In genomic region chr17:17748604-17749003, GRCh38 we compare ENCODE assay signal across 13 cellular contexts.
DNase-seq lines count a peak whose midpoint lies in the region; ATAC-seq and TF ChIP-seq lines count a peak whose summit lies in the region.
"Had no signal": no experiment of that assay in that cellular context is flagged by ENCODE, and none has a peak within 500 bp of the region (broad histone marks: within the 10 kb centered on the region; RNA-seq: fewer than 3 reads in every experiment).

No MANE protein-coding gene starts in this region.

- H3K27me3 ChIP-seq in right cardiac atrium (ENCODE audit: control insufficient read depth, insufficient read depth) (no peaks in the 10 kb centered on the region), left ventricle myocardium inferior (ENCODE audit: low read depth) (no peaks in the 10 kb centered on the region), suprapubic skin (no peaks in the 10 kb centered on the region)
- H3K27me3 ChIP-seq: brain microvascular endothelial cell, SJCRH30 had no signal

- TF ChIP-seq EP300 in suprapubic skin (IDR thresholded peaks at IDR 0.05): no peak

- peaks cover 20% of the 10 kb centered on the region for H3K9me3 Mint-ChIP-seq in glutamatergic neuron (ENCODE audit: unreplicated experiment)
- H3K9me3 Mint-ChIP-seq: stimulated activated effector memory CD8-positive, alpha-beta T cell treated with anti-CD3 and anti-CD28 coated beads, Interleukin-12 subunit alpha, Interleukin-12 subunit beta, amount 100 ng/mL, for 72 hours had no signal

- H3K4me1 Mint-ChIP-seq in T-helper 17 cell (peaks cover 33% of the 10 kb centered on the region), glutamatergic neuron (ENCODE audit: low read depth, unreplicated experiment) (peaks cover 58% of the 10 kb centered on the region)

- DNase-seq in right cardiac atrium (no peak), left ventricle myocardium inferior (no peak), T-helper 17 cell (no peak), glutamatergic neuron (no peak), suprapubic skin (ENCODE audit: low spot score in 2 of 2) (no peak), SKM-1 treated with dmso at 0.1 percent for 144 hours (lab: John Stamatoyannopoulos, UW; ENCODE audit: unreplicated experiment) (no peak), midbrain (lab: John Stamatoyannopoulos, UW) (no peak)
- DNase-seq: activated gamma-delta T cell; brain microvascular endothelial cell; effector memory CD4-positive, alpha-beta T cell; SJCRH30 had no signal

- peak overlapping the region; percentile 72 for H3K27ac Mint-ChIP-seq in T-helper 17 cell
- H3K27ac Mint-ChIP-seq in glutamatergic neuron (ENCODE audit: unreplicated experiment): peak overlapping the region; percentile 96

- H3K4me1 ChIP-seq in right cardiac atrium (ENCODE audit: control insufficient read depth, insufficient read depth, low read length) (no peaks in the 10 kb centered on the region), left ventricle myocardium inferior (peaks cover 73% of the 10 kb centered on the region), suprapubic skin (peaks cover 66% of the 10 kb centered on the region)

- H3K9me3 ChIP-seq in right cardiac atrium (ENCODE audit: control insufficient read depth, low read length) (no peaks in the 10 kb centered on the region), left ventricle myocardium inferior (replicated peaks) (no peaks in the 10 kb centered on the region), T-helper 17 cell (ENCODE audit: control insufficient read depth, low read length, poor library complexity, severe bottlenecking) (no peaks in the 10 kb centered on the region), suprapubic skin (no peaks in the 10 kb centered on the region)
- H3K9me3 ChIP-seq: SJCRH30 had no signal

- intact Hi-C loops in right cardiac atrium (cut with DNase I): no loop called here
- intact Hi-C loops in left ventricle myocardium inferior (cut with micrococcal nuclease): no loop called here

- peak overlapping the region; percentile 76 for H3K4me3 Mint-ChIP-seq in T-helper 17 cell
- H3K4me3 Mint-ChIP-seq in glutamatergic neuron (ENCODE audit: unreplicated experiment): peak overlapping the region; percentile 81

- TF ChIP-seq CTCF in left ventricle myocardium inferior (IDR thresholded peaks at IDR 0.05; ENCODE audit: borderline replicate concordance) (no peak), glutamatergic neuron (IDR thresholded peaks at IDR 0.05; ENCODE audit: partially characterized antibody, unreplicated experiment) (no peak), suprapubic skin (IDR thresholded peaks at IDR 0.05) (no peak)

- no peaks in the 10 kb centered on the region for H3K36me3 ChIP-seq in left ventricle myocardium inferior
- no peaks in the 10 kb centered on the region for H3K36me3 ChIP-seq in suprapubic skin
- H3K36me3 ChIP-seq: brain microvascular endothelial cell, SJCRH30 had no signal

- H3K27ac ChIP-seq in right cardiac atrium (ENCODE audit: low read length): peak overlapping the region; percentile 10
- H3K27ac ChIP-seq in left ventricle myocardium inferior (replicated peaks): no peak overlapping the region
- H3K27ac ChIP-seq in suprapubic skin: peak overlapping the region; percentile 41
- H3K27ac ChIP-seq: brain microvascular endothelial cell, SJCRH30 had no signal

- ATAC-seq in right cardiac atrium (no peak), T-helper 17 cell (no peak), GM21576 (IDR thresholded peaks at IDR 0.05; ENCODE audit: unreplicated experiment) (no peak)
- ATAC-seq: stimulated activated effector memory CD8-positive, alpha-beta T cell treated with anti-CD3 and anti-CD28 coated beads, Interleukin-12 subunit alpha, Interleukin-12 subunit beta, amount 100 ng/mL, for 72 hours had no signal

- TF ChIP-seq POLR2A in suprapubic skin (IDR thresholded peaks at IDR 0.05): no peak

- H3K27me3 Mint-ChIP-seq in T-helper 17 cell: no peaks in the 10 kb centered on the region
- peaks cover 22% of the 10 kb centered on the region for H3K27me3 Mint-ChIP-seq in glutamatergic neuron (ENCODE audit: unreplicated experiment)

- no peak overlapping the region for H3K4me3 ChIP-seq in right cardiac atrium (ENCODE audit: low read length)
- no peak overlapping the region for H3K4me3 ChIP-seq in left ventricle myocardium inferior
- no peak overlapping the region for H3K4me3 ChIP-seq in suprapubic skin
- H3K4me3 ChIP-seq: SJCRH30 had no signal

- WGBS in right cardiac atrium: 91% methylated on average over 8 of the region's 8 CpGs
- 85% methylated on average over 8 of the region's 8 CpGs for WGBS in suprapubic skin

- H3K36me3 Mint-ChIP-seq in T-helper 17 cell (ENCODE audit: low read depth): no peaks in the 10 kb centered on the region
- no peaks in the 10 kb centered on the region for H3K36me3 Mint-ChIP-seq in glutamatergic neuron (ENCODE audit: unreplicated experiment)
